Comparison of ENCODE assay signal across 7 cellular contexts in genomic region chr6:68635412-68635705, GRCh38. TPM values are rescaled to one million over a fixed set of nuclear protein-coding genes. Genes with fewer than 3 reads are reported as not detected.
DNase-seq lines count a peak whose midpoint lies in the region; ATAC-seq and TF ChIP-seq lines count a peak whose summit lies in the region.

No MANE protein-coding gene starts in this region.

- WGBS in spleen, 5 donors: 0 to 2% (median 1%) methylated on average over 12 to 15 of the region's 15 CpGs

- H3K4me1 ChIP-seq in NT2/D1 (ENCODE audit: insufficient read depth, insufficient read length): no peaks in the 10 kb centered on the region
- H3K4me1 ChIP-seq in spleen: peaks cover 0 to 57% (median 27%) of the 10 kb centered on the region in 6 donors

- H3K27me3 ChIP-seq in NT2/D1 (ENCODE audit: insufficient read depth, insufficient read length) (peaks cover 71% of the 10 kb centered on the region), spleen (replicated peaks in 1 of 7) (peaks cover 0 to 72% (median 9%) of the 10 kb centered on the region in 7 donors)

- intact Hi-C loops in spleen (cut with DNase I; ENCODE audit: low total_unique reads): no loop called here

- no peak for TF ChIP-seq POLR2A in spleen (IDR thresholded peaks at IDR 0.05)

- peak; percentile 38 for DNase-seq in NT2/D1 (ENCODE audit: low read depth, low spot score)
- no peak for DNase-seq in fibroblast of the aortic adventitia (ENCODE audit: low read depth)
- DNase-seq in spleen: no peak
- DNase-seq in NCI-H2081 treated with DMSO at 0.1 percent for 48 hours (lab: John Stamatoyannopoulos, UW): no peak
- no peak for DNase-seq in GM19240 (ENCODE audit: insufficient read length, low spot score)
- DNase-seq in DMS 273 (lab: John Stamatoyannopoulos, UW; ENCODE audit: unreplicated experiment): no peak

- H3K4me3 ChIP-seq in NT2/D1 (ENCODE audit: insufficient read length, low read depth): peak overlapping the region; percentile 57
- peak overlapping the region; percentile 70 for H3K4me3 ChIP-seq in fibroblast of the aortic adventitia (ENCODE audit: low read depth, low read length)
- peak overlapping the region; percentile 24 to 80 (median 57) for H3K4me3 ChIP-seq in spleen

- H3K36me3 ChIP-seq in NT2/D1 (ENCODE audit: insufficient read depth, insufficient read length, low read length): no peaks in the 10 kb centered on the region
- H3K36me3 ChIP-seq in spleen: no peaks in the 10 kb centered on the region

- TF ChIP-seq CTCF in fibroblast of the aortic adventitia (IDR thresholded peaks at IDR 0.05; ENCODE audit: insufficient read depth, low read length): no peak
- TF ChIP-seq CTCF in spleen (IDR thresholded peaks at IDR 0.05 in 8 of 11, conservative IDR thresholded peaks at IDR 0.05 in 3 of 11): no peak

- H3K9ac ChIP-seq in NT2/D1 (ENCODE audit: insufficient read length, low read depth): peak overlapping the region; percentile 66

- no peaks in the 10 kb centered on the region for H3K9me3 ChIP-seq in NT2/D1 (ENCODE audit: insufficient read depth, low read length)
- no peaks in the 10 kb centered on the region for H3K9me3 ChIP-seq in spleen

- peak overlapping the region in 5 of 8 donors; percentile 46 to 80 (median 71) for H3K27ac ChIP-seq in spleen

- ATAC-seq in GM21447 (IDR thresholded peaks at IDR 0.05; ENCODE audit: unreplicated experiment): peak; percentile 14

RNA-seq across cellular contexts. Expression of gene ADGRB3, which starts 0.3 kb away (rescaled TPM):
- total RNA-seq in fibroblast of the aortic adventitia (ENCODE audit: low replicate concordance) (0.33 and 1.4 TPM in 2 replicates), spleen (1 to 10 TPM in 6 of 7 donors, under 1 TPM in 1; 0.64 to 4.1 (median 1.5) TPM)
- under 1 TPM; 0.09 to 0.58 (median 0.23) TPM for polyA plus RNA-seq in spleen
